Comparison of ENCODE assay signal across 8 cellular contexts in genomic region chr3:129440648-129441190, GRCh38.
A peak's percentile ranks its signal among the peaks of the same experiment; 100 is the strongest.
DNase-seq lines count a peak whose midpoint lies in the region; ATAC-seq and TF ChIP-seq lines count a peak whose summit lies in the region.

No MANE protein-coding gene starts in this region.

- TF ChIP-seq CTCF in WI38 (IDR thresholded peaks at IDR 0.05; ENCODE audit: low read depth, low read length): no peak

- peak; percentile 34 for DNase-seq in NCI-H146 (lab: John Stamatoyannopoulos, UW)
- DNase-seq in NCI-H146 treated with DMSO at 0.1 percent for 48 hours (lab: John Stamatoyannopoulos, UW; ENCODE audit: unreplicated experiment): no peak
- no peak for DNase-seq in iPS DF 6.9 (ENCODE audit: low read depth, low spot score)
- DNase-seq in stimulated activated naive CD8-positive, alpha-beta T cell treated with anti-CD3 and anti-CD28 coated beads, Interleukin-15, amount 100 ng/mL, for 72 hours: no peak

- H3K27me3 Mint-ChIP-seq in stimulated activated naive CD8-positive, alpha-beta T cell treated with anti-CD3 and anti-CD28 coated beads, Interleukin-15, amount 100 ng/mL, for 72 hours: no peaks in the 10 kb centered on the region

- no CpG with 5 or more reads among the region's 7 CpGs for WGBS in iPS DF 6.9 (ENCODE audit: insufficient coverage, insufficient read length)

- no peak for ATAC-seq in stimulated activated naive CD8-positive, alpha-beta T cell treated with anti-CD3 and anti-CD28 coated beads, Interleukin-15, amount 100 ng/mL, for 72 hours
- no peak for ATAC-seq in HG03520 (IDR thresholded peaks at IDR 0.05; ENCODE audit: unreplicated experiment)
- ATAC-seq in GM19035 (IDR thresholded peaks at IDR 0.05; ENCODE audit: unreplicated experiment): no peak
- ATAC-seq in HG02678 (IDR thresholded peaks at IDR 0.05; ENCODE audit: unreplicated experiment): no peak

- H3K27ac ChIP-seq in iPS DF 6.9 (ENCODE audit: low read length): no peak overlapping the region

- H3K4me3 ChIP-seq in WI38 (ENCODE audit: low read depth, low read length) (peak overlapping the region; percentile 99), iPS DF 6.9 (ENCODE audit: low read length) (peak overlapping the region; percentile 76)

- H3K9me3 Mint-ChIP-seq in stimulated activated naive CD8-positive, alpha-beta T cell treated with anti-CD3 and anti-CD28 coated beads, Interleukin-15, amount 100 ng/mL, for 72 hours: no peaks in the 10 kb centered on the region

- H3K9me3 ChIP-seq in iPS DF 6.9 (ENCODE audit: control insufficient read depth, insufficient read depth, low read length): no peaks in the 10 kb centered on the region

- peak overlapping the region; percentile 88 to 98 for H3K27ac Mint-ChIP-seq in stimulated activated naive CD8-positive, alpha-beta T cell treated with anti-CD3 and anti-CD28 coated beads, Interleukin-15, amount 100 ng/mL, for 72 hours

- H3K4me1 ChIP-seq in iPS DF 6.9 (ENCODE audit: control insufficient read depth, insufficient read depth, low read length): peaks cover 2% of the 10 kb centered on the region; the same call in 1 of the 2 replicates

- H3K4me1 Mint-ChIP-seq in stimulated activated naive CD8-positive, alpha-beta T cell treated with anti-CD3 and anti-CD28 coated beads, Interleukin-15, amount 100 ng/mL, for 72 hours: peaks cover 55% of the 10 kb centered on the region

- peak overlapping the region; percentile 84 to 99 for H3K4me3 Mint-ChIP-seq in stimulated activated naive CD8-positive, alpha-beta T cell treated with anti-CD3 and anti-CD28 coated beads, Interleukin-15, amount 100 ng/mL, for 72 hours

- peaks cover 7% of the 10 kb centered on the region; the same call in 1 of the 2 replicates for H3K36me3 ChIP-seq in iPS DF 6.9 (ENCODE audit: control insufficient read depth, insufficient read depth, low read length)

- no peaks in the 10 kb centered on the region for H3K27me3 ChIP-seq in iPS DF 6.9 (ENCODE audit: control insufficient read depth, insufficient read depth, low read length)
